In the genomic region with DNA sequence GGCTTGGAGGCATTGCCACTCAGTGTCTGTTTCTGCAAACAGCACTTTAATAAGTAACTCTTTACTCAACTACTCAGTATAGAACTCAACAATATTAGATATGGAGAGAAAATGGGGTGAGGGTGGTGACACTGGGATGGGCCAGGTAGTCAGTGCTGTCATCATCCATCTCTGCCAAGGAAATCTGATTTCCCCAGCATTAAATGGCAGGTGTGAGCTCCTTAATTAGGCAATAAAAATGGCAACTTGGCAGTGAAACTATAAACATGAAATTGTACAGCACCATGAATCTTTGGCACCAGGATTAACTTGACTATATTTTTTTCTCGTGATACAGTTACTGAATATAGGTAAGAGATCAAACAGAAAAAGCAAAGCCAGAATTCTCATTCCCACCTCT, we compare ENCODE assay signal across 24 cellular contexts.
"Had no signal": no experiment of that assay in that cellular context is flagged by ENCODE, and none has a peak within 500 bp of the region (broad histone marks: within the 10 kb centered on the region; RNA-seq: fewer than 3 reads in every experiment).

No MANE protein-coding gene starts in this region.

- H3K9me3 ChIP-seq: adrenal gland, breast epithelium, colonic mucosa, Peyer's patch, SJSA1 had no signal

- H3K27me3 ChIP-seq: colonic mucosa, Peyer's patch, SJSA1 had no signal

- ATAC-seq: activated CD4-positive, CD25-positive, alpha-beta regulatory T cell treated with anti-CD3 and anti-CD28 coated beads, Interleukin-2, amount 50 U/mL, for 24 hours; activated CD8-positive, alpha-beta T cell treated with anti-CD3 and anti-CD28 coated beads for 36 hours; activated T-cell treated with anti-CD3 and anti-CD28 coated beads, Interleukin-2, amount 50 U/mL, for 72 hours; SK-N-SH treated with all-trans-retinoic acid at 6 μM for 48 hours had no signal

- H3K4me1 ChIP-seq: adrenal gland, breast epithelium, colonic mucosa, Peyer's patch had no signal

- DNase-seq: activated CD4-positive, alpha-beta T cell treated with anti-CD3 and anti-CD28 coated beads for 4 hours; activated CD8-positive, alpha-beta memory T cell treated with anti-CD3 and anti-CD28 coated beads, Interleukin-2, amount 50 U/mL, for 4 hours; activated CD8-positive, alpha-beta T cell treated with anti-CD3 and anti-CD28 coated beads for 36 hours; activated naive CD4-positive, alpha-beta T cell treated with anti-CD3 and anti-CD28 coated beads, Interleukin-2, amount 50 U/mL, for 16 hours; activated naive CD8-positive, alpha-beta T cell treated with anti-CD3 and anti-CD28 coated beads, Interleukin-2, amount 10 ng/mL, durations not matched to agents 7 days and 5 days; activated T-cell treated with anti-CD3 and anti-CD28 coated beads, Interleukin-2, amount 50 U/mL, for 72 hours; adrenal gland; anterior cingulate cortex; caudate nucleus; colonic mucosa; MM.1S; NCI-H1417 treated with DMSO at 0.1 percent for 48 hours; NCI-H187; NCI-H2081 treated with DMSO at 0.1 percent for 48 hours; NCI-H345; NCI-H510A treated with DMSO at 0.1 percent for 48 hours; NCI-H748 treated with DMSO at 0.1 percent for 48 hours; Peyer's patch; SHP77 had no signal

- H3K4me3 ChIP-seq: adrenal gland, breast epithelium, colonic mucosa, Peyer's patch, SJSA1 had no signal

- H3K27ac ChIP-seq: adrenal gland, breast epithelium, colonic mucosa, Peyer's patch, RWPE1, SJSA1 had no signal

- H3K36me3 ChIP-seq: adrenal gland, breast epithelium, colonic mucosa, Peyer's patch, SJSA1 had no signal
